In the genomic region with DNA sequence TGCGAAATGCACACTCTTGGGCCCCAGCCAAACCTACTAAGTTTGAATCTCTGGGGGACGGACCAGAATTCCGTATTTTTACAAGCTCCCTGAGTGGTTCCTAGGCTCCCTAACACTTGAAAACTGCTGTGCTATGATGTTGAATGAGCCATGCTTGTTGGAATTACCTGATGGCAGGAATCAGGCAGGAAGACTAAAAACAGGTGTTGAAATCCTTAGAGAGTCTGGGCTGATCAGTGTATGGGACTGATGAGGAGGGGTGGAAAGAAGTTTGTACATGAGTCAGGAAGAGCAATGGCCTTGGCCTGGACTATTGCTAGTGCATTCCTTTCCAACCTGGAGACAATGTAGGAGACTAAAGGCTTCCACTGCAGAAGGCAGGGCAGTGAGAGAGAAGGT, we compare ENCODE assay signal across 13 cellular contexts. TPM values are rescaled to one million over a fixed set of nuclear protein-coding genes. Genes with fewer than 3 reads are reported as not detected.
DNase-seq lines count a peak whose midpoint lies in the region; ATAC-seq, FAIRE-seq and TF ChIP-seq lines count a peak whose summit lies in the region.
"Had no signal": no experiment of that assay in that cellular context is flagged by ENCODE, and none has a peak within 500 bp of the region (broad histone marks: within the 10 kb centered on the region; RNA-seq: fewer than 3 reads in every experiment).

No MANE protein-coding gene starts in this region.

- H3K27me3 ChIP-seq in bronchial epithelial cell (ENCODE audit: control insufficient read depth, insufficient read depth, low read length) (no peaks in the 10 kb centered on the region), upper lobe of left lung (no peaks in the 10 kb centered on the region), mammary epithelial cell (ENCODE audit: insufficient read depth, low read length) (no peaks in the 10 kb centered on the region)
- H3K27me3 ChIP-seq: gastrocnemius medialis, uterus had no signal

- H3K36me3 Mint-ChIP-seq in activated naive CD4-positive, alpha-beta T cell treated with anti-CD3 and anti-CD28 coated beads, Interleukin-2, amount 50 U/mL, for 24 hours = peaks cover 2% of the 10 kb centered on the region

- CTCF ChIA-PET in mammary epithelial cell (lab: Charles Lee; ENCODE audit: low non-redundant PET) = no interaction called here

- H3K9me3 ChIP-seq in upper lobe of left lung (no peaks in the 10 kb centered on the region), mammary epithelial cell (replicated peaks; ENCODE audit: insufficient read depth, low read length) (no peaks in the 10 kb centered on the region)
- H3K9me3 ChIP-seq: gastrocnemius medialis, uterus had no signal

- no TSS peak for BruUV-seq in mammary epithelial cell (replicated peaks; lab: Mats Ljungman, UMichigan)

- intact Hi-C loops in mammary epithelial cell (cut with micrococcal nuclease) = no loop called here

- no peak for DNase-seq in activated naive CD4-positive, alpha-beta T cell treated with Interleukin-2 at 50 U/mL for 16 hours
- peak; percentile 24 for DNase-seq in bronchial epithelial cell (ENCODE audit: low read depth)
- no peak for DNase-seq in upper lobe of left lung
- no peak for DNase-seq in mammary epithelial cell
- DNase-seq: DMS53; gastrocnemius medialis; NCI-H2171; NK-92 treated with Interleukin-12 subunit alpha and Interleukin-12 subunit beta, amount 100 ng/mL, for 24 hours; uterus had no signal

- H3K36me3 ChIP-seq in bronchial epithelial cell (ENCODE audit: control insufficient read depth, insufficient read depth, low read length) (no peaks in the 10 kb centered on the region), upper lobe of left lung (no peaks in the 10 kb centered on the region), mammary epithelial cell (ENCODE audit: insufficient read depth, low read length) (no peaks in the 10 kb centered on the region)
- H3K36me3 ChIP-seq: gastrocnemius medialis, uterus had no signal

- no peak for ATAC-seq in upper lobe of left lung (ENCODE audit: low FRiP score in 2 of 2)
- ATAC-seq in GM18511 (IDR thresholded peaks at IDR 0.05; ENCODE audit: unreplicated experiment) = no peak
- ATAC-seq: gastrocnemius medialis had no signal

- H4K20me1 ChIP-seq in mammary epithelial cell (ENCODE audit: insufficient read depth, low read length) = no peaks in the 10 kb centered on the region

- H3K79me2 ChIP-seq in mammary epithelial cell (ENCODE audit: insufficient read depth, low read length) = no peaks in the 10 kb centered on the region

- peaks cover 62% of the 10 kb centered on the region for H3K4me1 Mint-ChIP-seq in activated naive CD4-positive, alpha-beta T cell treated with anti-CD3 and anti-CD28 coated beads, Interleukin-2, amount 50 U/mL, for 24 hours

- WGBS in upper lobe of left lung, 2 donors = 73 to 100% methylated on average over 3 of the region's 3 CpGs
- WGBS in mammary epithelial cell (ENCODE audit: low coverage, missing lambda C conversion rate) = 77% methylated on average over 3 of the region's 3 CpGs

- peak overlapping the region; percentile 12 for H3K27ac Mint-ChIP-seq in activated naive CD4-positive, alpha-beta T cell treated with anti-CD3 and anti-CD28 coated beads, Interleukin-2, amount 50 U/mL, for 24 hours

- H3K9me3 Mint-ChIP-seq in activated naive CD4-positive, alpha-beta T cell treated with anti-CD3 and anti-CD28 coated beads, Interleukin-2, amount 50 U/mL, for 24 hours = no peaks in the 10 kb centered on the region

- no peaks in the 10 kb centered on the region for H3K27me3 Mint-ChIP-seq in activated naive CD4-positive, alpha-beta T cell treated with anti-CD3 and anti-CD28 coated beads, Interleukin-2, amount 50 U/mL, for 24 hours

- FAIRE-seq in bronchial epithelial cell (lab: Jason Lieb, UNC) = no peak

- no peak for TF ChIP-seq EP300 in upper lobe of left lung (IDR thresholded peaks at IDR 0.05)

- no peak overlapping the region for H3K4me3 ChIP-seq in bronchial epithelial cell (ENCODE audit: low read depth, low read length)
- no peak overlapping the region for H3K4me3 ChIP-seq in upper lobe of left lung
- no peak overlapping the region for H3K4me3 ChIP-seq in mammary epithelial cell (replicated peaks in 1 of 3; ENCODE audit: insufficient read depth in 1 of 3, low read depth in 2 of 3, low read length in 3 of 3)
- H3K4me3 ChIP-seq: gastrocnemius medialis, uterus had no signal

- H3K27ac ChIP-seq in upper lobe of left lung (peak overlapping the region; percentile 65 to 78 (median 68)), mammary epithelial cell (ENCODE audit: insufficient read depth, low read depth, low read length) (no peak overlapping the region)
- H3K27ac ChIP-seq: gastrocnemius medialis, uterus had no signal

- H3K4me3 Mint-ChIP-seq in activated naive CD4-positive, alpha-beta T cell treated with anti-CD3 and anti-CD28 coated beads, Interleukin-2, amount 50 U/mL, for 24 hours = peak overlapping the region; percentile 4

- TF ChIP-seq POLR2A in upper lobe of left lung (IDR thresholded peaks at IDR 0.05) = no peak

- dilution Hi-C loops in mammary epithelial cell (cut with HindIII; ENCODE audit: low sequenced_read_pairs) = no loop called here

- in situ Hi-C loops in mammary epithelial cell (cut with MboI; ENCODE audit: low sequenced_read_pairs in 2 of 2) = no loop called here

- no peak for TF ChIP-seq CTCF in bronchial epithelial cell (IDR thresholded peaks at IDR 0.05; ENCODE audit: insufficient read depth, low read length, severe bottlenecking)
- no peak for TF ChIP-seq CTCF in upper lobe of left lung (IDR thresholded peaks at IDR 0.05)
- TF ChIP-seq CTCF in mammary epithelial cell (conservative IDR thresholded peaks at IDR 0.05 in 1 of 2, IDR thresholded peaks at IDR 0.05 in 1 of 2; ENCODE audit: extremely low read depth in 1 of 2, insufficient read depth in 1 of 2, low read depth in 1 of 2, low read length in 2 of 2) = no peak

- H3K4me2 ChIP-seq in mammary epithelial cell (ENCODE audit: insufficient read depth, low read depth, low read length) = no peak overlapping the region

- H3K9ac ChIP-seq in mammary epithelial cell (ENCODE audit: insufficient read depth, low read length) = no peak overlapping the region

- peaks cover 8 to 27% (median 15%) of the 10 kb centered on the region in 4 donors for H3K4me1 ChIP-seq in upper lobe of left lung
- H3K4me1 ChIP-seq in mammary epithelial cell (ENCODE audit: insufficient read depth, low read length) = peaks cover 6% of the 10 kb centered on the region
- H3K4me1 ChIP-seq: gastrocnemius medialis, uterus had no signal

- H2AFZ ChIP-seq in mammary epithelial cell (ENCODE audit: low read depth, low read length) = no peak overlapping the region

RNA-seq across cellular contexts. Expression of gene TMBIM1, which starts 24.9 kb away (rescaled TPM):
- total RNA-seq in bronchial epithelial cell = 468 and 656 TPM in 2 replicates
- 100 to 1,000 TPM; 112 to 359 (median 236) TPM for total RNA-seq in upper lobe of left lung
- total RNA-seq in mammary epithelial cell = 100 to 1,000 TPM; 260 to 312 TPM
- 349 TPM for polyA plus RNA-seq in mammary epithelial cell
- 644 TPM for polyA minus RNA-seq in mammary epithelial cell

RNA-seq across cellular contexts. Expression of gene CATIP, which starts 39.4 kb away (rescaled TPM):
- total RNA-seq in bronchial epithelial cell (not detected in 2 replicates), upper lobe of left lung (1 to 10 TPM in 5 of 6 donors, under 1 TPM in 1; 0.77 to 8.5 (median 4.3) TPM), mammary epithelial cell (not detected)
- polyA plus RNA-seq in mammary epithelial cell = not detected
- not detected for polyA minus RNA-seq in mammary epithelial cell
- total RNA-seq: gastrocnemius medialis, HT-29, pulmonary artery endothelial cell had no signal

RNA-seq across cellular contexts. Expression of gene PNKD, which starts 46.9 kb away (rescaled TPM):
- total RNA-seq in bronchial epithelial cell = 10.3 and 16.8 TPM in 2 replicates
- total RNA-seq in upper lobe of left lung = 100 to 1,000 TPM in 2 of 6 donors, 10 to 100 TPM in 4; 69.8 to 153 (median 87.2) TPM
- 10 to 100 TPM; 15.7 to 29.8 TPM for total RNA-seq in mammary epithelial cell
- 33.4 TPM for polyA plus RNA-seq in mammary epithelial cell
- 61.1 TPM for polyA minus RNA-seq in mammary epithelial cell

RNA-seq across cellular contexts. Expression of gene AAMP, which starts 47.3 kb away (rescaled TPM):
- total RNA-seq in bronchial epithelial cell (205 and 229 TPM in 2 replicates), upper lobe of left lung (100 to 1,000 TPM in 4 of 6 donors, 10 to 100 TPM in 2; 67.1 to 168 (median 118) TPM), mammary epithelial cell (10 to 100 TPM; 80.2 to 87.6 TPM)
- polyA plus RNA-seq in mammary epithelial cell = 112 TPM
- polyA minus RNA-seq in mammary epithelial cell = 85.9 TPM

RNA-seq across cellular contexts. Expression of gene GPBAR1, which starts 56.4 kb away (rescaled TPM):
- total RNA-seq in bronchial epithelial cell = under 0.01 TPM in 1 of 2 replicates, not detected in the other
- 1 to 10 TPM in 5 of 6 donors, under 1 TPM in 1; 0.33 to 6.4 (median 4.1) TPM for total RNA-seq in upper lobe of left lung
- total RNA-seq in mammary epithelial cell = under 1 TPM; 0.49 to 0.83 TPM
- 0.03 TPM for polyA plus RNA-seq in mammary epithelial cell
- not detected for polyA minus RNA-seq in mammary epithelial cell
